ENCODE assay signal across 20 cellular contexts in genomic region chr12:59660148-59660547, GRCh38.
"Had no signal": no experiment of that assay in that cellular context is flagged by ENCODE, and none has a peak within 500 bp of the region (broad histone marks: within the 10 kb centered on the region; RNA-seq: fewer than 3 reads in every experiment).

No MANE protein-coding gene starts in this region.

- H3K4me3 ChIP-seq: dorsolateral prefrontal cortex, lung, neural progenitor cell, right lobe of liver, smooth muscle cell, stomach, testis, tibial artery had no signal

- ATAC-seq: left lobe of liver; naive thymus-derived CD4-positive, alpha-beta T cell; right lobe of liver; stimulated activated effector memory CD8-positive, alpha-beta T cell treated with anti-CD3 and anti-CD28 coated beads, Interleukin-12 subunit alpha, Interleukin-12 subunit beta, amount 100 ng/mL, for 72 hours had no signal

- H3K9me3 ChIP-seq: right lobe of liver, stomach, testis, tibial artery had no signal

- H3K27me3 ChIP-seq: dorsolateral prefrontal cortex, neural progenitor cell, right lobe of liver, stomach, testis, tibial artery had no signal

- DNase-seq: cerebellar nuclear complex; dorsolateral prefrontal cortex; effector CD4-positive, alpha-beta T cell; hypothalamus; naive thymus-derived CD4-positive, alpha-beta T cell; right lobe of liver; stimulated activated CD4-positive, alpha-beta T cell treated with anti-CD3 and anti-CD28 coated beads, Interleukin-12 subunit alpha, Interleukin-12 subunit beta, amount 100 ng/mL, for 4 hours; stimulated activated CD4-positive, alpha-beta T cell treated with anti-CD3 and anti-CD28 coated beads, Interleukin-1b, Interleukin-23, amount 100 ng/mL, for 48 hours; stimulated activated CD4-positive, alpha-beta T cell treated with anti-CD3 and anti-CD28 coated beads, Interleukin-4, amount 100 ng/mL, for 1 hour; stimulated activated naive CD4-positive, alpha-beta T cell treated with Interleukin-2 at 50 U/mL for 16 hours; stomach; substantia nigra; testis; tibial artery had no signal

- H3K9ac ChIP-seq: neural progenitor cell, parathyroid adenoma had no signal

- H3K4me1 ChIP-seq: neural progenitor cell, parathyroid adenoma, testis had no signal

- H3K36me3 ChIP-seq: neural progenitor cell, right lobe of liver had no signal
